ENCODE assay signal across 25 cellular contexts in the genomic region with DNA sequence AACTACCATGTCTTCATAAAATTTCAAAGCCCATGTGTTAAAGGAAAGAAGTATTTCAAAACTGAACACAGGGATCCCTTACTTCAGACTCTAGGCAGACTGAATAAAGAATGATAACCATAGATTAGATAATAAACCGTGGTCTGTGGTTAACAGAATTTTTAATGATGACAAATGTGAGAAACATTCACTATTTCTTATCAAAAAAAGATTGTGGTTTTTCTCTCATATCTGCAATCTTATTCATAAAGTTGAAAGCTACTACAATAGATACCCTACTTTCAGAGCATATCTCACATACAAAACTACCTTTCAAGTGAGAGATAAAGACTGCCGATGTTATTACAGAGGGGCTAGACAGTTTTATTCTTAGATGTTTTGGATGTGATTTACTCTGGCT.
"Had no signal": no experiment of that assay in that cellular context is flagged by ENCODE, and none has a peak within 500 bp of the region (broad histone marks: within the 10 kb centered on the region; RNA-seq: fewer than 3 reads in every experiment).

No MANE protein-coding gene starts in this region.

- H3K4me3 ChIP-seq: coronary artery, esophagus muscularis mucosa, gastrocnemius medialis, lung, prostate gland, right atrium auricular region, sigmoid colon, stomach, testis, tibial artery had no signal

- DNase-seq: dermis blood vessel endothelial cell; effector memory CD4-positive, alpha-beta T cell; gastrocnemius medialis; head of caudate nucleus; sigmoid colon; stimulated activated CD4-positive, alpha-beta T cell treated with anti-CD3 and anti-CD28 coated beads, Interleukin-2, amount 100 ng/mL, for 24 hours; stimulated activated CD4-positive, alpha-beta T cell treated with anti-CD3 and anti-CD28 coated beads, Interleukin-4, amount 100 ng/mL, for 24 hours; stimulated activated naive CD4-positive, alpha-beta T cell treated with Interleukin-2 at 50 U/mL for 16 hours; stomach; testis; tibial artery had no signal

- H3K4me1 Mint-ChIP-seq: memory B cell; stimulated activated effector memory CD8-positive, alpha-beta T cell treated with anti-CD3 and anti-CD28 coated beads, Interleukin-12 subunit alpha, Interleukin-12 subunit beta, amount 100 ng/mL, for 72 hours had no signal

- FAIRE-seq: endothelial cell of umbilical vein, islet of Langerhans had no signal

- H3K9me3 ChIP-seq: esophagus muscularis mucosa, gastrocnemius medialis, neutrophil, prostate gland, right atrium auricular region, sigmoid colon, stomach, testis, tibial artery had no signal

- ATAC-seq: gastrocnemius medialis; natural killer cell treated with Interleukin-12 subunit alpha and Interleukin-12 subunit beta and Interleukin-15 and Interleukin-18, amount 100 ng/mL, for 72 hours; stimulated activated effector memory CD8-positive, alpha-beta T cell treated with anti-CD3 and anti-CD28 coated beads, Interleukin-12 subunit alpha, Interleukin-12 subunit beta, amount 100 ng/mL, for 72 hours had no signal

- H3K9me3 Mint-ChIP-seq: memory B cell; neural crest cell; stimulated activated effector memory CD8-positive, alpha-beta T cell treated with anti-CD3 and anti-CD28 coated beads, Interleukin-12 subunit alpha, Interleukin-12 subunit beta, amount 100 ng/mL, for 72 hours; type B pancreatic cell had no signal

- H3K27ac ChIP-seq: coronary artery, esophagus muscularis mucosa, gastrocnemius medialis, neutrophil, parathyroid adenoma, prostate gland, right atrium auricular region, sigmoid colon, stomach, testis, tibial artery had no signal

- H2AFZ ChIP-seq: parathyroid adenoma had no signal

- H3K36me3 ChIP-seq: esophagus muscularis mucosa, gastrocnemius medialis, neutrophil, prostate gland, right atrium auricular region, sigmoid colon, stomach, tibial artery had no signal

- H3K4me3 Mint-ChIP-seq: memory B cell; natural killer cell treated with Interleukin-12 subunit alpha and Interleukin-12 subunit beta and Interleukin-15 and Interleukin-18, amount 100 ng/mL, for 72 hours; neural crest cell; stimulated activated effector memory CD8-positive, alpha-beta T cell treated with anti-CD3 and anti-CD28 coated beads, Interleukin-12 subunit alpha, Interleukin-12 subunit beta, amount 100 ng/mL, for 72 hours; type B pancreatic cell had no signal

- H3K79me2 ChIP-seq: parathyroid adenoma had no signal

- H3K27ac Mint-ChIP-seq: memory B cell; natural killer cell treated with Interleukin-12 subunit alpha and Interleukin-12 subunit beta and Interleukin-15 and Interleukin-18, amount 100 ng/mL, for 72 hours; stimulated activated effector memory CD8-positive, alpha-beta T cell treated with anti-CD3 and anti-CD28 coated beads, Interleukin-12 subunit alpha, Interleukin-12 subunit beta, amount 100 ng/mL, for 72 hours; type B pancreatic cell had no signal

- H3K36me3 Mint-ChIP-seq: memory B cell; stimulated activated effector memory CD8-positive, alpha-beta T cell treated with anti-CD3 and anti-CD28 coated beads, Interleukin-12 subunit alpha, Interleukin-12 subunit beta, amount 100 ng/mL, for 72 hours had no signal

- H3K9ac ChIP-seq: parathyroid adenoma had no signal

- H3K27me3 Mint-ChIP-seq: memory B cell had no signal

- H3K27me3 ChIP-seq: esophagus muscularis mucosa, gastrocnemius medialis, neutrophil, right atrium auricular region, sigmoid colon, stomach, testis, tibial artery had no signal

- H3K4me1 ChIP-seq: gastrocnemius medialis, parathyroid adenoma, prostate gland, sigmoid colon, stomach, testis had no signal
